ENCODE assay signal across 29 cellular contexts in genomic region chr22:30140414-30140813, GRCh38.
"Had no signal": no experiment of that assay in that cellular context is flagged by ENCODE, and none has a peak within 500 bp of the region (broad histone marks: within the 10 kb centered on the region; RNA-seq: fewer than 3 reads in every experiment).

No MANE protein-coding gene starts in this region.

- DNase-seq: naive thymus-derived CD4-positive, alpha-beta T cell; natural killer cell; occipital lobe; ovary; right cardiac atrium; spleen; stimulated activated CD4-positive, alpha-beta T cell treated with anti-CD3 and anti-CD28 coated beads, Interleukin-12 subunit alpha, Interleukin-12 subunit beta, amount 100 ng/mL, for 4 hours; stimulated activated CD4-positive, alpha-beta T cell treated with anti-CD3 and anti-CD28 coated beads, Interleukin-1b, Interleukin-23, amount 100 ng/mL, for 48 hours; stimulated activated CD4-positive, alpha-beta T cell treated with anti-CD3 and anti-CD28 coated beads, Interleukin-4, amount 100 ng/mL, for 1 hour; stimulated activated CD4-positive, alpha-beta T cell treated with anti-CD3 and anti-CD28 coated beads, Interleukin-4, amount 100 ng/mL, for 4 hours; stimulated activated CD8-positive, alpha-beta memory T cell treated with anti-CD3 and anti-CD28 coated beads, Interleukin-4, amount 100 ng/mL, for 48 hours; stimulated activated naive CD4-positive, alpha-beta T cell; stimulated activated naive CD8-positive, alpha-beta T cell treated with anti-CD3 and anti-CD28 coated beads, Interleukin-15, amount 100 ng/mL, for 72 hours; stimulated activated naive CD8-positive, alpha-beta T cell treated with anti-CD3 and anti-CD28 coated beads, Interleukin-15, Interleukin-2, amounts not matched to agents 100 U/mL and 50 U/mL, for 24 hours; substantia nigra; testis; tibial artery; transverse colon; upper lobe of right lung; uterus had no signal

- ATAC-seq: naive thymus-derived CD4-positive, alpha-beta T cell; natural killer cell; right cardiac atrium; sciatic nerve; stimulated activated memory B cell treated with anti-CD40 and anti-IgM and Interleukin-4, amounts not matched to agents 10 μg/mL and 1 μg/mL and 100 μg/mL, for 72 hours; stimulated activated naive CD8-positive, alpha-beta T cell treated with anti-CD3 and anti-CD28 coated beads, Interleukin-15, amount 100 ng/mL, for 72 hours; stimulated activated naive CD8-positive, alpha-beta T cell treated with anti-CD3 and anti-CD28 coated beads, Interleukin-15, Interleukin-2, amounts not matched to agents 100 U/mL and 50 U/mL, for 24 hours; upper lobe of right lung had no signal

- H3K27ac ChIP-seq: neural progenitor cell, ovary, prostate gland, skin epidermis, spleen, suprapubic skin, testis, tibial artery, transverse colon, upper lobe of right lung, uterus had no signal

- H3K27ac Mint-ChIP-seq: naive thymus-derived CD4-positive, alpha-beta T cell; natural killer cell; nephron; neural progenitor cell; stimulated activated memory B cell treated with anti-CD40 and anti-IgM and Interleukin-4, amounts not matched to agents 10 μg/mL and 1 μg/mL and 100 μg/mL, for 72 hours; stimulated activated naive CD8-positive, alpha-beta T cell treated with anti-CD3 and anti-CD28 coated beads, Interleukin-15, amount 100 ng/mL, for 72 hours; type B pancreatic cell had no signal

- H2AFZ ChIP-seq: neural progenitor cell had no signal

- H3K9me3 ChIP-seq: ovary, prostate gland, suprapubic skin, testis, upper lobe of right lung had no signal

- H3K4me1 ChIP-seq: neural progenitor cell, prostate gland, spleen, suprapubic skin, testis, tibial artery, transverse colon, upper lobe of right lung, uterus had no signal

- H3K4me1 Mint-ChIP-seq: natural killer cell; nephron; neural progenitor cell; stimulated activated memory B cell treated with anti-CD40 and anti-IgM and Interleukin-4, amounts not matched to agents 10 μg/mL and 1 μg/mL and 100 μg/mL, for 72 hours; stimulated activated naive CD8-positive, alpha-beta T cell treated with anti-CD3 and anti-CD28 coated beads, Interleukin-15, amount 100 ng/mL, for 72 hours had no signal

- H3K36me3 Mint-ChIP-seq: neural progenitor cell, type B pancreatic cell had no signal

- H3K4me2 ChIP-seq: neural progenitor cell, smooth muscle cell had no signal

- H3K9ac ChIP-seq: neural progenitor cell had no signal

- H3K36me3 ChIP-seq: neural progenitor cell, ovary, prostate gland, spleen, suprapubic skin, tibial artery, transverse colon, upper lobe of right lung, uterus had no signal

- H3K4me3 Mint-ChIP-seq: naive thymus-derived CD4-positive, alpha-beta T cell; natural killer cell; nephron; neural progenitor cell; stimulated activated memory B cell treated with anti-CD40 and anti-IgM and Interleukin-4, amounts not matched to agents 10 μg/mL and 1 μg/mL and 100 μg/mL, for 72 hours; stimulated activated naive CD8-positive, alpha-beta T cell treated with anti-CD3 and anti-CD28 coated beads, Interleukin-15, amount 100 ng/mL, for 72 hours; type B pancreatic cell had no signal

- H3K27me3 ChIP-seq: neural progenitor cell, ovary, spleen, testis, upper lobe of right lung, uterus had no signal

- H3K4me3 ChIP-seq: neural progenitor cell, ovary, prostate gland, skin epidermis, smooth muscle cell, spleen, suprapubic skin, testis, tibial artery, transverse colon, upper lobe of right lung, uterus had no signal
